Comparison of ENCODE assay signal across 10 cellular contexts in genomic region chr19:3698386-3698950, GRCh38. TPM values are rescaled to one million over a fixed set of nuclear protein-coding genes. Genes with fewer than 3 reads are reported as not detected.
DNase-seq lines count a peak whose midpoint lies in the region; ATAC-seq, FAIRE-seq and TF ChIP-seq lines count a peak whose summit lies in the region.
"Had no signal": no experiment of that assay in that cellular context is flagged by ENCODE, and none has a peak within 500 bp of the region (broad histone marks: within the 10 kb centered on the region; RNA-seq: fewer than 3 reads in every experiment).

No MANE protein-coding gene starts in this region.

- H3K9me3 ChIP-seq in esophagus (ENCODE audit: control insufficient read depth in 2 of 2, insufficient read depth in 1 of 2, low read depth in 1 of 2, low read length in 1 of 2): no peaks in the 10 kb centered on the region
- no peaks in the 10 kb centered on the region for H3K9me3 ChIP-seq in sigmoid colon

- H3K4me1 ChIP-seq in esophagus (ENCODE audit: control insufficient read depth in 2 of 2, insufficient read depth in 2 of 2, low read length in 1 of 2) (peaks cover 6 to 19% of the 10 kb centered on the region in 2 donors), sigmoid colon (peaks cover 0 to 45% (median 42%) of the 10 kb centered on the region in 4 donors)

- TF ChIP-seq EP300 in sigmoid colon (IDR thresholded peaks at IDR 0.05): no peak

- WGBS in esophagus, 2 donors: 56 to 62% methylated on average over 12 of the region's 12 CpGs
- WGBS in sigmoid colon, 2 donors: 59 to 73% methylated on average over 12 of the region's 12 CpGs

- H3K36me3 ChIP-seq in esophagus (ENCODE audit: control insufficient read depth in 2 of 2, insufficient read depth in 2 of 2, low read length in 1 of 2) (peaks cover 0 to 11% of the 10 kb centered on the region in 2 donors), sigmoid colon (peaks cover 0 to 5% (median 0%) of the 10 kb centered on the region in 4 donors)

- peak; percentile 70 for DNase-seq in OCI-M1 (lab: John Stamatoyannopoulos, UW)
- no peak for DNase-seq in sigmoid colon
- no peak for DNase-seq in NCI-H510A (lab: John Stamatoyannopoulos, UW)
- DNase-seq in RCC 7860 (ENCODE audit: low spot score): no peak
- no peak for DNase-seq in D721Med (ENCODE audit: insufficient read length, low spot score)

- H3K27ac ChIP-seq in esophagus (ENCODE audit: low read depth in 2 of 2, low read length in 1 of 2): peak overlapping the region; percentile 82 to 88
- peak overlapping the region; percentile 85 to 99 (median 92) for H3K27ac ChIP-seq in sigmoid colon

- no peak for TF ChIP-seq CTCF in sigmoid colon (IDR thresholded peaks at IDR 0.05)
- TF ChIP-seq CTCF in D721Med (IDR thresholded peaks at IDR 0.05; ENCODE audit: insufficient read depth, missing control alignments): no peak

- intact Hi-C loops in sigmoid colon (cut with DNase I): loop anchor here (10.0 kb wide), 1 partner anchor 266 kb away; no protein-coding TSS in a partner anchor

- no peak for ATAC-seq in GM19324 (IDR thresholded peaks at IDR 0.05; ENCODE audit: low FRiP score, unreplicated experiment)

- FAIRE-seq in RCC 7860 (lab: Jason Lieb, UNC) (no peak), D721Med (lab: Jason Lieb, UNC) (no peak)

- no peak for TF ChIP-seq POLR2A in sigmoid colon (IDR thresholded peaks at IDR 0.05)

- H3K4me3 ChIP-seq in GM08714 (ENCODE audit: low read length) (peak overlapping the region; percentile 8; the same call in 1 of the 2 replicates), esophagus (ENCODE audit: low read depth in 1 of 2, low read length in 2 of 2) (peak overlapping the region in 1 of 2 donors; percentile 96), sigmoid colon (peak overlapping the region; percentile 64 to 98 (median 95))

- H3K27me3 ChIP-seq in esophagus (ENCODE audit: control insufficient read depth in 1 of 2, insufficient read depth in 2 of 2, low read length in 2 of 2) (no peaks in the 10 kb centered on the region), sigmoid colon (no peaks in the 10 kb centered on the region)

RNA-seq across cellular contexts. Expression of gene PIP5K1C, which starts 1.8 kb away (rescaled TPM):
- polyA plus RNA-seq in esophagus: 10 to 100 TPM; 10.4 to 18.1 TPM
- 10 to 100 TPM; 27.8 to 68.7 (median 44.2) TPM for total RNA-seq in sigmoid colon
- polyA plus RNA-seq in sigmoid colon: 10 to 100 TPM in 2 of 3 donors, 1 to 10 TPM in 1; 7.8 to 21.0 (median 11.6) TPM

RNA-seq across cellular contexts. Expression of gene TJP3, which starts 9.7 kb away (rescaled TPM):
- polyA plus RNA-seq in esophagus (100 to 1,000 TPM in 1 of 2 donors, 10 to 100 TPM in 1; 44.5 to 118 TPM), sigmoid colon (100 to 1,000 TPM; 158 to 245 (median 168) TPM)
- 1 to 10 TPM in 1 of 4 donors, under 1 TPM in 2, not detected in 1; 0.33 to 2.8 (median 0.36) TPM for total RNA-seq in sigmoid colon
- total RNA-seq: HT1080, lung microvascular endothelial cell had no signal
